8 cellular contexts compared by ENCODE assay signal in genomic region chr10:114492351-114493037, GRCh38.
DNase-seq lines count a peak whose midpoint lies in the region; ATAC-seq, FAIRE-seq and TF ChIP-seq lines count a peak whose summit lies in the region.
"Had no signal": no experiment of that assay in that cellular context is flagged by ENCODE, and none has a peak within 500 bp of the region (broad histone marks: within the 10 kb centered on the region; RNA-seq: fewer than 3 reads in every experiment).

No MANE protein-coding gene starts in this region.

- H3K4me1 ChIP-seq in kidney (ENCODE audit: control insufficient read depth in 1 of 2, insufficient read depth in 1 of 2, low read depth in 1 of 2, low read length in 2 of 2): peaks cover 0 to 2% of the 10 kb centered on the region in 2 donors

- TF ChIP-seq CTCF in kidney (IDR thresholded peaks at IDR 0.05; ENCODE audit: borderline replicate concordance, extremely low read depth, insufficient read depth): no peak
- no peak for TF ChIP-seq CTCF in WTC11 (IDR thresholded peaks at IDR 0.05)

- POLR2A ChIA-PET in activated CD4-positive, alpha-beta memory T cell treated with anti-CD3 and anti-CD28 coated beads for 36 hours (lab: Charles Lee): interaction anchor here (1.3 to 2.4 kb wide), 2 partner anchors 34 to 49 kb away, joined by 4 to 10 read pairs; no protein-coding TSS in a partner anchor
- POLR2A ChIA-PET in WTC11 (lab: Charles Lee): no interaction called here

- H3K36me3 ChIP-seq in kidney (ENCODE audit: control insufficient read depth in 1 of 2, insufficient read depth in 2 of 2, low read length in 2 of 2): peaks cover 5 to 11% of the 10 kb centered on the region in 2 donors

- H3K27me3 Mint-ChIP-seq in activated CD4-positive, alpha-beta memory T cell treated with anti-CD3 and anti-CD28 coated beads for 36 hours: no peaks in the 10 kb centered on the region
- H3K27me3 Mint-ChIP-seq in memory B cell: no peaks in the 10 kb centered on the region
- H3K27me3 Mint-ChIP-seq in WTC11 (ENCODE audit: low read depth): no peaks in the 10 kb centered on the region

- DNase-seq in G401 (ENCODE audit: low spot score) (peak; percentile 95), memory B cell (ENCODE audit: low spot score in 2 of 2) (no peak), kidney (no peak), HTR-8/SVneo (ENCODE audit: insufficient read length, low spot score) (no peak), WTC11 (ENCODE audit: low spot score) (no peak)
- DNase-seq in activated CD4-positive, alpha-beta memory T cell treated with anti-CD3 and anti-CD28 coated beads for 36 hours: peak; percentile 55
- DNase-seq: NCI-H1105 treated with DMSO at 0.1 percent for 48 hours had no signal

- CTCF ChIA-PET in activated CD4-positive, alpha-beta memory T cell treated with anti-CD3 and anti-CD28 coated beads for 36 hours (lab: Charles Lee): interaction anchor here (0.9 to 12.6 kb wide), 4 partner anchors 8 to 38 kb away, joined by 3 to 112 read pairs (median 4); no protein-coding TSS in a partner anchor
- CTCF ChIA-PET in WTC11 (lab: Charles Lee): no interaction called here

- peaks cover 77% of the 10 kb centered on the region for H3K4me1 Mint-ChIP-seq in activated CD4-positive, alpha-beta memory T cell treated with anti-CD3 and anti-CD28 coated beads for 36 hours (ENCODE audit: low read depth)
- H3K4me1 Mint-ChIP-seq in memory B cell (peaks cover 33% of the 10 kb centered on the region), WTC11 (peaks cover 51% of the 10 kb centered on the region)

- H3K36me3 Mint-ChIP-seq in activated CD4-positive, alpha-beta memory T cell treated with anti-CD3 and anti-CD28 coated beads for 36 hours: peaks cover 36% of the 10 kb centered on the region
- H3K36me3 Mint-ChIP-seq in memory B cell: peaks cover 12% of the 10 kb centered on the region
- peaks cover 5% of the 10 kb centered on the region for H3K36me3 Mint-ChIP-seq in WTC11

- peak overlapping the region; percentile 10 for H3K4me3 Mint-ChIP-seq in activated CD4-positive, alpha-beta memory T cell treated with anti-CD3 and anti-CD28 coated beads for 36 hours
- H3K4me3 Mint-ChIP-seq in memory B cell: peak overlapping the region; percentile 17
- no peak overlapping the region for H3K4me3 Mint-ChIP-seq in WTC11

- H3K9me3 ChIP-seq in kidney (ENCODE audit: control insufficient read depth in 1 of 2, low read length in 2 of 2): no peaks in the 10 kb centered on the region

- FAIRE-seq in kidney (lab: Jason Lieb, UNC) (no peak), HTR-8/SVneo (lab: Jason Lieb, UNC) (no peak)

- H3K27ac ChIP-seq in kidney (ENCODE audit: low read depth in 2 of 2, low read length in 2 of 2): no peak overlapping the region

- in situ Hi-C loops in G401 (cut with HindIII; ENCODE audit: low sequenced_read_pairs): no loop called here

- peak; percentile 26 for ATAC-seq in GM21786 (IDR thresholded peaks at IDR 0.05; ENCODE audit: unreplicated experiment)
- ATAC-seq in memory B cell (ENCODE audit: low read depth): no peak
- no peak for ATAC-seq in WTC11

- peak overlapping the region; percentile 84 for H3K27ac Mint-ChIP-seq in activated CD4-positive, alpha-beta memory T cell treated with anti-CD3 and anti-CD28 coated beads for 36 hours
- H3K27ac Mint-ChIP-seq in memory B cell: no peak overlapping the region
- H3K27ac Mint-ChIP-seq in WTC11: no peak overlapping the region

- H3K9me3 Mint-ChIP-seq in activated CD4-positive, alpha-beta memory T cell treated with anti-CD3 and anti-CD28 coated beads for 36 hours: no peaks in the 10 kb centered on the region
- H3K9me3 Mint-ChIP-seq in memory B cell (peaks cover 2% of the 10 kb centered on the region), WTC11 (no peaks in the 10 kb centered on the region)

- H3K4me3 ChIP-seq in kidney (ENCODE audit: low read length in 2 of 2): no peak overlapping the region

- intact Hi-C loops in activated CD4-positive, alpha-beta memory T cell treated with anti-CD3 and anti-CD28 coated beads for 36 hours (cut with micrococcal nuclease): loop anchor here (2.0 kb wide), 1 partner anchor 122 kb away; no protein-coding TSS in a partner anchor
- intact Hi-C loops in kidney (cut with DNase I): no loop called here

- H3K9ac ChIP-seq in kidney (ENCODE audit: low read length in 2 of 2): no peak overlapping the region

TF ChIP-seq in WTC11, 78 proteins besides CTCF, POLR2A, EP300 and RAD21:
- TF ChIP-seq TEAD1 (CRISPR knock-in tag; IDR thresholded peaks at IDR 0.05): no peak
- no peak for TF ChIP-seq ELF4 (CRISPR knock-in tag; IDR thresholded peaks at IDR 0.05; ENCODE audit: low read depth)
- no peak for TF ChIP-seq ZNF671 (CRISPR knock-in tag; IDR thresholded peaks at IDR 0.05)
- no peak for TF ChIP-seq TEAD4 (CRISPR knock-in tag; IDR thresholded peaks at IDR 0.05)
- TF ChIP-seq ATF1 (CRISPR knock-in tag; IDR thresholded peaks at IDR 0.05): no peak
- no peak for TF ChIP-seq TP53 (CRISPR knock-in tag; IDR thresholded peaks at IDR 0.05)
- TF ChIP-seq AFF4 (CRISPR knock-in tag; IDR thresholded peaks at IDR 0.05; ENCODE audit: borderline replicate concordance): no peak
- no peak for TF ChIP-seq NR2C2 (CRISPR knock-in tag; IDR thresholded peaks at IDR 0.05)
- TF ChIP-seq ZNF121 (CRISPR knock-in tag; IDR thresholded peaks at IDR 0.05): no peak
- TF ChIP-seq MYBL2 (CRISPR knock-in tag; IDR thresholded peaks at IDR 0.05): no peak
- TF ChIP-seq RORB (CRISPR knock-in tag; IDR thresholded peaks at IDR 0.05): no peak

Comparison
In these comparisons a context has a peak if more than half of its experiments do, and no peak if none do; other contexts are left out.
1. DNase-seq: peak in G401 (single experiment) and activated CD4-positive, alpha-beta memory T cell treated with anti-CD3 and anti-CD28 coated beads for 36 hours (single experiment); none in memory B cell (0 of 2), kidney (single experiment), HTR-8/SVneo (single experiment) and WTC11 (single experiment).